8 cellular contexts compared by ENCODE assay signal in the genomic region with DNA sequence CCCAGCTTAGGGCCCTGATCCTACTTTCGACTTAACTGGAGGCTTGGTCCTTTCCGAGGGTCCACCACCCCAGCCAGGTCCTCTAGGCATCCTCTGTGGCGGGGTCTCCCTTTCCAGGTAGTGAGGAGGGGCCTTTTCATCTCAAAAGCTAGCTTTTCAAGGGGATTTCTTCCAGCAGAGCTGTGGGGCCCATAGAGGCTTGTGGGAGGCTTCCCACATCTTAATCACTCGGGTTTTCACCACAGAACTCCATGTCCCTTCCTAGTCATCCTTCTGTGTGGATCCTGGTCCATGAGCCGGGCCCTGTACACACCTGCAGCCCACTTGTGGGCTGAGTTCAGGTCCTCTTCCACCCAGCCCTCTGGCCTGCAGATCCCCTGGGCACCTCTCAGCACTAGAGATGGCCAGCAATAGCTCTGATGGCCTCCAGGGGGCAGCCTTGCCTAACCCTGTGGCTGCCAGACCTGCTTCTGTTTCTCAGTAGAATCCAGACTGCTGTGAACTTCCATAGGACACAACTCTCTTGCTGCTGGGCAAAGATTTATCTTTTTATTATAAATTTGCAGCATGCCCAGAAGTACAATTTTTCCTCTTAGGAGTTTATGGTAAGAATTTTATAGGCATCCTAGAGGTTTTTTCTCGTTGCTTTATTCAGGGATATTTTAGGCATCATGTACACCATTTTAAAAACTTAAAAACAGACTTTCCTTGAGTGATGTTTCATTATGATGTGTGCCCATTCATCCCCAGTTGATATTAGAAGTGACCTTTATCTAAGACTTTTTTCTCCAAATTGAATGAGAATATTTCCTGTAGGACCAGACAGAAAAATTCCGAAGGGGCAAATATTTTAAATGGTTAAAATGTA.
DNase-seq lines count a peak whose midpoint lies in the region; ATAC-seq and TF ChIP-seq lines count a peak whose summit lies in the region.

No MANE protein-coding gene starts in this region.

- H3K27me3 Mint-ChIP-seq in central memory CD8-positive, alpha-beta T cell, result no peaks in the 10 kb centered on the region

- DNase-seq in AG10803 (ENCODE audit: low read depth) (peak; percentile 68), NCI-H2227 treated with DMSO at 0.1 percent for 48 hours (lab: John Stamatoyannopoulos, UW) (peak; percentile 62), left lobe of liver (ENCODE audit: low spot score) (peak; percentile 64)
- DNase-seq in activated CD4-positive, CD25-positive, alpha-beta regulatory T cell (lab: John Stamatoyannopoulos, UW), result peak; percentile 15 to 29 (median 22)
- peak; percentile 32 to 39 for DNase-seq in central memory CD8-positive, alpha-beta T cell (ENCODE audit: low spot score in 2 of 2)
- DNase-seq in stimulated activated CD4-positive, alpha-beta T cell treated with anti-CD3 and anti-CD28 coated beads, TNF-alpha, amount 100 ng/mL, for 1 hour (ENCODE audit: low read depth in 3 of 3, low spot score in 1 of 3), result peak; percentile 12 to 43 (median 24)

- H3K4me3 ChIP-seq in AG10803 (ENCODE audit: low read length), result no peak overlapping the region

- no peak overlapping the region for H3K27ac Mint-ChIP-seq in central memory CD8-positive, alpha-beta T cell (ENCODE audit: low read depth)

- peaks cover 8% of the 10 kb centered on the region for H3K9me3 Mint-ChIP-seq in central memory CD8-positive, alpha-beta T cell

- no peak overlapping the region for H3K4me3 Mint-ChIP-seq in central memory CD8-positive, alpha-beta T cell

- ATAC-seq in GM18868 (IDR thresholded peaks at IDR 0.05; ENCODE audit: unreplicated experiment) (peak; percentile 87), HG03097 (IDR thresholded peaks at IDR 0.05; ENCODE audit: low FRiP score, unreplicated experiment) (peak; percentile 76), left lobe of liver (peak; percentile 97)
- peak; percentile 81 for ATAC-seq in central memory CD8-positive, alpha-beta T cell (replicated peaks; ENCODE audit: extremely low read depth, poor library complexity, severe bottlenecking)

- peaks cover 3% of the 10 kb centered on the region for H3K36me3 Mint-ChIP-seq in central memory CD8-positive, alpha-beta T cell (ENCODE audit: insufficient read depth)

- peak; percentile 95 for TF ChIP-seq CTCF in AG10803 (conservative IDR thresholded peaks at IDR 0.05; ENCODE audit: low read length)

- peaks cover 8% of the 10 kb centered on the region for H3K4me1 Mint-ChIP-seq in central memory CD8-positive, alpha-beta T cell
